In the genomic region with DNA sequence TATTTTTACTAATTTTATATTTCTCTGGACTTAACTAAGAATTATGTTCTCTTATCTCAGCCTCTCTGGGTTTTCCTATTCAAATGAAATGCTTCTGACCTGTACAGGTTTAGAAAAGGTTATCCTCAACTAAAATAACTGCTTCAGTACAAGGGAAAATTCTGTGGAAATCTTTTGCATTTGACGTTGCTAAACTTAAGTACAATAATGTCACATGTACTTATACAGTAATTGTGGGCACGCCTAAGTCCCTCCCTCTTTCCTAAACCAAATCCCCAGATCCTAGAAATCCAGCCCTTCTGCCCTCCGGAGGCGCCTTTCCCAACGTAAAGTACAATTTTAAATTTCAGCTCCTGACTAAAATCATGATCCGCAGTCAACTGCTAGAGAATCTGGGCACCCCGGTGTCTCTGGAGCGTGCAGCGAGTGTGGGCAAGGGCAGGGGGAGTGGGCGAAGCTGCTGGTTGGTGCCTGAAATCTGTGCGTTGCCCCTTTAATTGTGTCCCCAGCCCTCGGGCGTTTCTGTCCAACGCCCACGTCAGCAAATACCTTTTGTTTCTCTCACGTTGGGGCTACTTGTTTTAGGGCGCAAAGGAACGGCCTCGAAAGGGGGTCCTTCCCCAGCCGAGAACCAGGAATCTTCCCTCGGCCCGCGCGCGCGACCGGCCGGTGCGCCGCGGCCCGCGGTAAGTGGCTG, we compare ENCODE assay signal across 1 cellular context.
TF ChIP-seq lines count a peak whose summit lies in the region.

A gene (plus strand): TSS at position 541 of the 697 bp plus-strand sequence. CDS start 53,505 bp downstream, outside the sequence.

TF ChIP-seq in K562, 482 proteins besides CTCF, POLR2A, EP300 and RAD21 (continues in another document):
- no peak for TF ChIP-seq ILK (tag; IDR thresholded peaks at IDR 0.05; ENCODE audit: borderline replicate concordance, low read depth)
- TF ChIP-seq, protein P1, sequence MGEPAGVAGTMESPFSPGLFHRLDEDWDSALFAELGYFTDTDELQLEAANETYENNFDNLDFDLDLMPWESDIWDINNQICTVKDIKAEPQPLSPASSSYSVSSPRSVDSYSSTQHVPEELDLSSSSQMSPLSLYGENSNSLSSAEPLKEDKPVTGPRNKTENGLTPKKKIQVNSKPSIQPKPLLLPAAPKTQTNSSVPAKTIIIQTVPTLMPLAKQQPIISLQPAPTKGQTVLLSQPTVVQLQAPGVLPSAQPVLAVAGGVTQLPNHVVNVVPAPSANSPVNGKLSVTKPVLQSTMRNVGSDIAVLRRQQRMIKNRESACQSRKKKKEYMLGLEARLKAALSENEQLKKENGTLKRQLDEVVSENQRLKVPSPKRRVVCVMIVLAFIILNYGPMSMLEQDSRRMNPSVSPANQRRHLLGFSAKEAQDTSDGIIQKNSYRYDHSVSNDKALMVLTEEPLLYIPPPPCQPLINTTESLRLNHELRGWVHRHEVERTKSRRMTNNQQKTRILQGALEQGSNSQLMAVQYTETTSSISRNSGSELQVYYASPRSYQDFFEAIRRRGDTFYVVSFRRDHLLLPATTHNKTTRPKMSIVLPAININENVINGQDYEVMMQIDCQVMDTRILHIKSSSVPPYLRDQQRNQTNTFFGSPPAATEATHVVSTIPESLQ (CRISPR knock-in tag; IDR thresholded peaks at IDR 0.05), result no peak
- no peak for TF ChIP-seq SRSF3 (IDR thresholded peaks at IDR 0.05; ENCODE audit: insufficient read depth, low read length)
- 0 out of 2 replicates have a peak, but pooled peaks have one; percentile 42 for TF ChIP-seq L3MBTL2 (IDR thresholded peaks at IDR 0.05)
- TF ChIP-seq, protein P2, sequence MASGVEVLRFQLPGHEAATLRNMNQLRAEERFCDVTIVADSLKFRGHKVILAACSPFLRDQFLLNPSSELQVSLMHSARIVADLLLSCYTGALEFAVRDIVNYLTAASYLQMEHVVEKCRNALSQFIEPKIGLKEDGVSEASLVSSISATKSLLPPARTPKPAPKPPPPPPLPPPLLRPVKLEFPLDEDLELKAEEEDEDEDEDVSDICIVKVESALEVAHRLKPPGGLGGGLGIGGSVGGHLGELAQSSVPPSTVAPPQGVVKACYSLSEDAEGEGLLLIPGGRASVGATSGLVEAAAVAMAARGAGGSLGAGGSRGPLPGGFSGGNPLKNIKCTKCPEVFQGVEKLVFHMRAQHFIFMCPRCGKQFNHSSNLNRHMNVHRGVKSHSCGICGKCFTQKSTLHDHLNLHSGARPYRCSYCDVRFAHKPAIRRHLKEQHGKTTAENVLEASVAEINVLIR (CRISPR knock-in tag; IDR thresholded peaks at IDR 0.05), result no peak
- TF ChIP-seq LARP7 (IDR thresholded peaks at IDR 0.05), result no peak
- no peak for TF ChIP-seq ETV1 (tag; conservative IDR thresholded peaks at IDR 0.05; ENCODE audit: low read depth)
- TF ChIP-seq FOXP1 (CRISPR knock-in tag; IDR thresholded peaks at IDR 0.05), result 0 out of 2 replicates have a peak, but pooled peaks have one; percentile 39
- TF ChIP-seq, protein P3, sequence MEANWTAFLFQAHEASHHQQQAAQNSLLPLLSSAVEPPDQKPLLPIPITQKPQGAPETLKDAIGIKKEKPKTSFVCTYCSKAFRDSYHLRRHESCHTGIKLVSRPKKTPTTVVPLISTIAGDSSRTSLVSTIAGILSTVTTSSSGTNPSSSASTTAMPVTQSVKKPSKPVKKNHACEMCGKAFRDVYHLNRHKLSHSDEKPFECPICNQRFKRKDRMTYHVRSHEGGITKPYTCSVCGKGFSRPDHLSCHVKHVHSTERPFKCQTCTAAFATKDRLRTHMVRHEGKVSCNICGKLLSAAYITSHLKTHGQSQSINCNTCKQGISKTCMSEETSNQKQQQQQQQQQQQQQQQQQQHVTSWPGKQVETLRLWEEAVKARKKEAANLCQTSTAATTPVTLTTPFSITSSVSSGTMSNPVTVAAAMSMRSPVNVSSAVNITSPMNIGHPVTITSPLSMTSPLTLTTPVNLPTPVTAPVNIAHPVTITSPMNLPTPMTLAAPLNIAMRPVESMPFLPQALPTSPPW (CRISPR knock-in tag; IDR thresholded peaks at IDR 0.05), result peak; percentile 4; the same call in 1 of the 2 replicates
- peak; percentile 21; the same call in 1 of the 2 replicates for TF ChIP-seq ZNF316 (IDR thresholded peaks at IDR 0.05)
- TF ChIP-seq, protein P4, sequence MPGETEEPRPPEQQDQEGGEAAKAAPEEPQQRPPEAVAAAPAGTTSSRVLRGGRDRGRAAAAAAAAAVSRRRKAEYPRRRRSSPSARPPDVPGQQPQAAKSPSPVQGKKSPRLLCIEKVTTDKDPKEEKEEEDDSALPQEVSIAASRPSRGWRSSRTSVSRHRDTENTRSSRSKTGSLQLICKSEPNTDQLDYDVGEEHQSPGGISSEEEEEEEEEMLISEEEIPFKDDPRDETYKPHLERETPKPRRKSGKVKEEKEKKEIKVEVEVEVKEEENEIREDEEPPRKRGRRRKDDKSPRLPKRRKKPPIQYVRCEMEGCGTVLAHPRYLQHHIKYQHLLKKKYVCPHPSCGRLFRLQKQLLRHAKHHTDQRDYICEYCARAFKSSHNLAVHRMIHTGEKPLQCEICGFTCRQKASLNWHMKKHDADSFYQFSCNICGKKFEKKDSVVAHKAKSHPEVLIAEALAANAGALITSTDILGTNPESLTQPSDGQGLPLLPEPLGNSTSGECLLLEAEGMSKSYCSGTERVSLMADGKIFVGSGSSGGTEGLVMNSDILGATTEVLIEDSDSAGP (CRISPR knock-in tag; IDR thresholded peaks at IDR 0.05), result peak; percentile 90
- TF ChIP-seq RB1 (IDR thresholded peaks at IDR 0.05; ENCODE audit: low read depth), result 0 out of 2 replicates have a peak, but pooled peaks have one; percentile 2
- TF ChIP-seq U2AF2 (optimal IDR thresholded peaks at IDR 0.05; ENCODE audit: low read depth, low read length), result no peak
- TF ChIP-seq ZNF75A (CRISPR knock-in tag; IDR thresholded peaks at IDR 0.05), result no peak
- TF ChIP-seq, protein P5, sequence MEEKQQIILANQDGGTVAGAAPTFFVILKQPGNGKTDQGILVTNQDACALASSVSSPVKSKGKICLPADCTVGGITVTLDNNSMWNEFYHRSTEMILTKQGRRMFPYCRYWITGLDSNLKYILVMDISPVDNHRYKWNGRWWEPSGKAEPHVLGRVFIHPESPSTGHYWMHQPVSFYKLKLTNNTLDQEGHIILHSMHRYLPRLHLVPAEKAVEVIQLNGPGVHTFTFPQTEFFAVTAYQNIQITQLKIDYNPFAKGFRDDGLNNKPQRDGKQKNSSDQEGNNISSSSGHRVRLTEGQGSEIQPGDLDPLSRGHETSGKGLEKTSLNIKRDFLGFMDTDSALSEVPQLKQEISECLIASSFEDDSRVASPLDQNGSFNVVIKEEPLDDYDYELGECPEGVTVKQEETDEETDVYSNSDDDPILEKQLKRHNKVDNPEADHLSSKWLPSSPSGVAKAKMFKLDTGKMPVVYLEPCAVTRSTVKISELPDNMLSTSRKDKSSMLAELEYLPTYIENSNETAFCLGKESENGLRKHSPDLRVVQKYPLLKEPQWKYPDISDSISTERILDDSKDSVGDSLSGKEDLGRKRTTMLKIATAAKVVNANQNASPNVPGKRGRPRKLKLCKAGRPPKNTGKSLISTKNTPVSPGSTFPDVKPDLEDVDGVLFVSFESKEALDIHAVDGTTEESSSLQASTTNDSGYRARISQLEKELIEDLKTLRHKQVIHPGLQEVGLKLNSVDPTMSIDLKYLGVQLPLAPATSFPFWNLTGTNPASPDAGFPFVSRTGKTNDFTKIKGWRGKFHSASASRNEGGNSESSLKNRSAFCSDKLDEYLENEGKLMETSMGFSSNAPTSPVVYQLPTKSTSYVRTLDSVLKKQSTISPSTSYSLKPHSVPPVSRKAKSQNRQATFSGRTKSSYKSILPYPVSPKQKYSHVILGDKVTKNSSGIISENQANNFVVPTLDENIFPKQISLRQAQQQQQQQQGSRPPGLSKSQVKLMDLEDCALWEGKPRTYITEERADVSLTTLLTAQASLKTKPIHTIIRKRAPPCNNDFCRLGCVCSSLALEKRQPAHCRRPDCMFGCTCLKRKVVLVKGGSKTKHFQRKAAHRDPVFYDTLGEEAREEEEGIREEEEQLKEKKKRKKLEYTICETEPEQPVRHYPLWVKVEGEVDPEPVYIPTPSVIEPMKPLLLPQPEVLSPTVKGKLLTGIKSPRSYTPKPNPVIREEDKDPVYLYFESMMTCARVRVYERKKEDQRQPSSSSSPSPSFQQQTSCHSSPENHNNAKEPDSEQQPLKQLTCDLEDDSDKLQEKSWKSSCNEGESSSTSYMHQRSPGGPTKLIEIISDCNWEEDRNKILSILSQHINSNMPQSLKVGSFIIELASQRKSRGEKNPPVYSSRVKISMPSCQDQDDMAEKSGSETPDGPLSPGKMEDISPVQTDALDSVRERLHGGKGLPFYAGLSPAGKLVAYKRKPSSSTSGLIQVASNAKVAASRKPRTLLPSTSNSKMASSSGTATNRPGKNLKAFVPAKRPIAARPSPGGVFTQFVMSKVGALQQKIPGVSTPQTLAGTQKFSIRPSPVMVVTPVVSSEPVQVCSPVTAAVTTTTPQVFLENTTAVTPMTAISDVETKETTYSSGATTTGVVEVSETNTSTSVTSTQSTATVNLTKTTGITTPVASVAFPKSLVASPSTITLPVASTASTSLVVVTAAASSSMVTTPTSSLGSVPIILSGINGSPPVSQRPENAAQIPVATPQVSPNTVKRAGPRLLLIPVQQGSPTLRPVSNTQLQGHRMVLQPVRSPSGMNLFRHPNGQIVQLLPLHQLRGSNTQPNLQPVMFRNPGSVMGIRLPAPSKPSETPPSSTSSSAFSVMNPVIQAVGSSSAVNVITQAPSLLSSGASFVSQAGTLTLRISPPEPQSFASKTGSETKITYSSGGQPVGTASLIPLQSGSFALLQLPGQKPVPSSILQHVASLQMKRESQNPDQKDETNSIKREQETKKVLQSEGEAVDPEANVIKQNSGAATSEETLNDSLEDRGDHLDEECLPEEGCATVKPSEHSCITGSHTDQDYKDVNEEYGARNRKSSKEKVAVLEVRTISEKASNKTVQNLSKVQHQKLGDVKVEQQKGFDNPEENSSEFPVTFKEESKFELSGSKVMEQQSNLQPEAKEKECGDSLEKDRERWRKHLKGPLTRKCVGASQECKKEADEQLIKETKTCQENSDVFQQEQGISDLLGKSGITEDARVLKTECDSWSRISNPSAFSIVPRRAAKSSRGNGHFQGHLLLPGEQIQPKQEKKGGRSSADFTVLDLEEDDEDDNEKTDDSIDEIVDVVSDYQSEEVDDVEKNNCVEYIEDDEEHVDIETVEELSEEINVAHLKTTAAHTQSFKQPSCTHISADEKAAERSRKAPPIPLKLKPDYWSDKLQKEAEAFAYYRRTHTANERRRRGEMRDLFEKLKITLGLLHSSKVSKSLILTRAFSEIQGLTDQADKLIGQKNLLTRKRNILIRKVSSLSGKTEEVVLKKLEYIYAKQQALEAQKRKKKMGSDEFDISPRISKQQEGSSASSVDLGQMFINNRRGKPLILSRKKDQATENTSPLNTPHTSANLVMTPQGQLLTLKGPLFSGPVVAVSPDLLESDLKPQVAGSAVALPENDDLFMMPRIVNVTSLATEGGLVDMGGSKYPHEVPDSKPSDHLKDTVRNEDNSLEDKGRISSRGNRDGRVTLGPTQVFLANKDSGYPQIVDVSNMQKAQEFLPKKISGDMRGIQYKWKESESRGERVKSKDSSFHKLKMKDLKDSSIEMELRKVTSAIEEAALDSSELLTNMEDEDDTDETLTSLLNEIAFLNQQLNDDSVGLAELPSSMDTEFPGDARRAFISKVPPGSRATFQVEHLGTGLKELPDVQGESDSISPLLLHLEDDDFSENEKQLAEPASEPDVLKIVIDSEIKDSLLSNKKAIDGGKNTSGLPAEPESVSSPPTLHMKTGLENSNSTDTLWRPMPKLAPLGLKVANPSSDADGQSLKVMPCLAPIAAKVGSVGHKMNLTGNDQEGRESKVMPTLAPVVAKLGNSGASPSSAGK (IDR thresholded peaks at IDR 0.05), result 0 out of 2 replicates have a peak, but pooled peaks have one; percentile 17
- TF ChIP-seq, protein P6, sequence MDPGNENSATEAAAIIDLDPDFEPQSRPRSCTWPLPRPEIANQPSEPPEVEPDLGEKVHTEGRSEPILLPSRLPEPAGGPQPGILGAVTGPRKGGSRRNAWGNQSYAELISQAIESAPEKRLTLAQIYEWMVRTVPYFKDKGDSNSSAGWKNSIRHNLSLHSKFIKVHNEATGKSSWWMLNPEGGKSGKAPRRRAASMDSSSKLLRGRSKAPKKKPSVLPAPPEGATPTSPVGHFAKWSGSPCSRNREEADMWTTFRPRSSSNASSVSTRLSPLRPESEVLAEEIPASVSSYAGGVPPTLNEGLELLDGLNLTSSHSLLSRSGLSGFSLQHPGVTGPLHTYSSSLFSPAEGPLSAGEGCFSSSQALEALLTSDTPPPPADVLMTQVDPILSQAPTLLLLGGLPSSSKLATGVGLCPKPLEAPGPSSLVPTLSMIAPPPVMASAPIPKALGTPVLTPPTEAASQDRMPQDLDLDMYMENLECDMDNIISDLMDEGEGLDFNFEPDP (CRISPR knock-in tag; IDR thresholded peaks at IDR 0.05), result no peak
- TF ChIP-seq RBFOX2 (IDR thresholded peaks at IDR 0.05; ENCODE audit: low read depth, low read length), result peak; percentile 39; the same call in 1 of the 2 replicates
- TF ChIP-seq POLR2AphosphoS2 (IDR thresholded peaks at IDR 0.05; ENCODE audit: low read length), result no peak
- no peak for TF ChIP-seq SMARCB1 (IDR thresholded peaks at IDR 0.05; ENCODE audit: insufficient read length, low read depth)
- no peak for TF ChIP-seq HDAC8 (tag; IDR thresholded peaks at IDR 0.05)
- 0 out of 2 replicates have a peak, but pooled peaks have one; percentile 37 for TF ChIP-seq ZNF12 (CRISPR knock-in tag; IDR thresholded peaks at IDR 0.05)
- TF ChIP-seq EGR1 (conservative IDR thresholded peaks at IDR 0.05), result peak; percentile 56
- TF ChIP-seq, protein P7, sequence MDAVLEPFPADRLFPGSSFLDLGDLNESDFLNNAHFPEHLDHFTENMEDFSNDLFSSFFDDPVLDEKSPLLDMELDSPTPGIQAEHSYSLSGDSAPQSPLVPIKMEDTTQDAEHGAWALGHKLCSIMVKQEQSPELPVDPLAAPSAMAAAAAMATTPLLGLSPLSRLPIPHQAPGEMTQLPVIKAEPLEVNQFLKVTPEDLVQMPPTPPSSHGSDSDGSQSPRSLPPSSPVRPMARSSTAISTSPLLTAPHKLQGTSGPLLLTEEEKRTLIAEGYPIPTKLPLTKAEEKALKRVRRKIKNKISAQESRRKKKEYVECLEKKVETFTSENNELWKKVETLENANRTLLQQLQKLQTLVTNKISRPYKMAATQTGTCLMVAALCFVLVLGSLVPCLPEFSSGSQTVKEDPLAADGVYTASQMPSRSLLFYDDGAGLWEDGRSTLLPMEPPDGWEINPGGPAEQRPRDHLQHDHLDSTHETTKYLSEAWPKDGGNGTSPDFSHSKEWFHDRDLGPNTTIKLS (IDR thresholded peaks at IDR 0.05; ENCODE audit: borderline replicate concordance, low read depth), result no peak
- TF ChIP-seq KDM4B (IDR thresholded peaks at IDR 0.05; ENCODE audit: borderline replicate concordance in 2 of 2, low read depth in 1 of 2), result no peak
- TF ChIP-seq, protein P8, sequence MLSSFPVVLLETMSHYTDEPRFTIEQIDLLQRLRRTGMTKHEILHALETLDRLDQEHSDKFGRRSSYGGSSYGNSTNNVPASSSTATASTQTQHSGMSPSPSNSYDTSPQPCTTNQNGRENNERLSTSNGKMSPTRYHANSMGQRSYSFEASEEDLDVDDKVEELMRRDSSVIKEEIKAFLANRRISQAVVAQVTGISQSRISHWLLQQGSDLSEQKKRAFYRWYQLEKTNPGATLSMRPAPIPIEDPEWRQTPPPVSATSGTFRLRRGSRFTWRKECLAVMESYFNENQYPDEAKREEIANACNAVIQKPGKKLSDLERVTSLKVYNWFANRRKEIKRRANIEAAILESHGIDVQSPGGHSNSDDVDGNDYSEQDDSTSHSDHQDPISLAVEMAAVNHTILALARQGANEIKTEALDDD (IDR thresholded peaks at IDR 0.05), result no peak
- no peak for TF ChIP-seq HNRNPH1 (optimal IDR thresholded peaks at IDR 0.05; ENCODE audit: low read depth, low read length)
- TF ChIP-seq, protein P9, sequence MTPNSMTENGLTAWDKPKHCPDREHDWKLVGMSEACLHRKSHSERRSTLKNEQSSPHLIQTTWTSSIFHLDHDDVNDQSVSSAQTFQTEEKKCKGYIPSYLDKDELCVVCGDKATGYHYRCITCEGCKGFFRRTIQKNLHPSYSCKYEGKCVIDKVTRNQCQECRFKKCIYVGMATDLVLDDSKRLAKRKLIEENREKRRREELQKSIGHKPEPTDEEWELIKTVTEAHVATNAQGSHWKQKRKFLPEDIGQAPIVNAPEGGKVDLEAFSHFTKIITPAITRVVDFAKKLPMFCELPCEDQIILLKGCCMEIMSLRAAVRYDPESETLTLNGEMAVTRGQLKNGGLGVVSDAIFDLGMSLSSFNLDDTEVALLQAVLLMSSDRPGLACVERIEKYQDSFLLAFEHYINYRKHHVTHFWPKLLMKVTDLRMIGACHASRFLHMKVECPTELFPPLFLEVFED (CRISPR knock-in tag; conservative IDR thresholded peaks at IDR 0.05), result no peak
